Comparison of ENCODE assay signal across 12 cellular contexts in genomic region chr6:44267252-44267651, GRCh38. TPM values are rescaled to one million over a fixed set of nuclear protein-coding genes. Genes with fewer than 3 reads are reported as not detected.
A peak's percentile ranks its signal among the peaks of the same experiment; 100 is the strongest.
DNase-seq lines count a peak whose midpoint lies in the region; ATAC-seq and TF ChIP-seq lines count a peak whose summit lies in the region.
"Had no signal": no experiment of that assay in that cellular context is flagged by ENCODE, and none has a peak within 500 bp of the region (broad histone marks: within the 10 kb centered on the region; RNA-seq: fewer than 3 reads in every experiment).

No MANE protein-coding gene starts in this region.

- H3K36me3 Mint-ChIP-seq in CD14-positive monocyte (peaks cover 12 to 17% of the 10 kb centered on the region in 2 donors), IgD-negative memory B cell (no peaks in the 10 kb centered on the region), chondrocyte (ENCODE audit: low read depth) (no peaks in the 10 kb centered on the region), GM23338 (ENCODE audit: low read depth) (no peaks in the 10 kb centered on the region)
- H3K36me3 Mint-ChIP-seq in naive thymus-derived CD4-positive, alpha-beta T cell = peaks cover 0 to 15% (median 0%) of the 10 kb centered on the region in 5 donors

- H3K27me3 ChIP-seq in naive thymus-derived CD4-positive, alpha-beta T cell (ENCODE audit: control insufficient read depth in 2 of 2, insufficient read depth in 2 of 2, low read length in 2 of 2) = peaks cover 0 to 16% of the 10 kb centered on the region in 2 donors
- H3K27me3 ChIP-seq in GM23338 (ENCODE audit: insufficient read depth) (peaks cover 19% of the 10 kb centered on the region), A673 (replicated peaks; ENCODE audit: insufficient read depth, low read depth, low read length, poor library complexity) (no peaks in the 10 kb centered on the region)

- H3K79me2 ChIP-seq in GM23338 (replicated peaks; ENCODE audit: insufficient read depth) = peaks cover 9% of the 10 kb centered on the region; the same call in 1 of the 2 replicates

- H3K4me3 Mint-ChIP-seq in CD14-positive monocyte (no peak overlapping the region), IgD-negative memory B cell (peak overlapping the region; percentile 3 to 100 (median 76)), chondrocyte (ENCODE audit: unreplicated experiment) (no peak overlapping the region), GM23338 (no peak overlapping the region)
- peak overlapping the region in 1 of 10 donors; percentile 2 for H3K4me3 Mint-ChIP-seq in naive thymus-derived CD4-positive, alpha-beta T cell

- 0 out of 2 replicates have a peak, but pooled peaks cover 19% of the 10 kb centered on the region for H3F3A ChIP-seq in GM23338 (replicated peaks; ENCODE audit: low read depth)

- TF ChIP-seq CTCF in CD14-positive monocyte (IDR thresholded peaks at IDR 0.05) (no peak), chondrocyte (IDR thresholded peaks at IDR 0.05) (no peak), GM23338 (conservative IDR thresholded peaks at IDR 0.05; ENCODE audit: low read depth in 2 of 2) (no peak), A673 (conservative IDR thresholded peaks at IDR 0.05; ENCODE audit: low read depth, low read length) (no peak)

- DNase-seq in CD14-positive monocyte (ENCODE audit: low spot score) = no peak
- DNase-seq in chondrocyte (ENCODE audit: low spot score) = peak; percentile 22
- no peak for DNase-seq in naive thymus-derived CD4-positive, alpha-beta T cell
- DNase-seq in SHP77 treated with DMSO at 0.1 percent for 48 hours (lab: John Stamatoyannopoulos, UW) = no peak
- DNase-seq in GM23338 (ENCODE audit: low spot score) = no peak
- DNase-seq in A673 (ENCODE audit: low spot score) = no peak
- DNase-seq: NCI-H226, NCI-H524 treated with DMSO at 0.1 percent for 48 hours had no signal

- POLR2A ChIA-PET in naive thymus-derived CD4-positive, alpha-beta T cell (lab: Charles Lee) = interaction anchor here (1.2 to 3.7 kb wide), 4 partner anchors 11 to 169 kb away, joined by 3 to 33 read pairs (median 3); partner anchors contain the start of gene HSP90AB1
- POLR2A ChIA-PET in A673 (lab: Charles Lee; ENCODE audit: low non-redundant PET) = interaction anchor here (0.7 kb wide), 1 partner anchor 12 kb away, joined by 8 read pairs; no protein-coding TSS in a partner anchor

- no peak overlapping the region for H3K27ac ChIP-seq in naive thymus-derived CD4-positive, alpha-beta T cell (ENCODE audit: low read depth, low read length)
- H3K27ac ChIP-seq in GM23338 (ENCODE audit: low read depth) = no peak overlapping the region
- H3K27ac ChIP-seq in A673 (ENCODE audit: low read depth, low read length, poor library complexity, severe bottlenecking) = no peak overlapping the region
- H3K27ac ChIP-seq: HL-60 had no signal

- no peak overlapping the region for H3K4me2 ChIP-seq in GM23338

- H3K9me3 Mint-ChIP-seq in CD14-positive monocyte (peaks cover 0 to 16% (median 7%) of the 10 kb centered on the region in 7 donors), IgD-negative memory B cell (no peaks in the 10 kb centered on the region), chondrocyte (ENCODE audit: low read depth) (no peaks in the 10 kb centered on the region), GM23338 (no peaks in the 10 kb centered on the region)
- H3K9me3 Mint-ChIP-seq in naive thymus-derived CD4-positive, alpha-beta T cell = no peaks in the 10 kb centered on the region

- H4K20me1 ChIP-seq in GM23338 (replicated peaks; ENCODE audit: insufficient read depth) = peaks cover 6% of the 10 kb centered on the region; the same call in 1 of the 2 replicates

- H3K27me3 Mint-ChIP-seq in CD14-positive monocyte (ENCODE audit: low read depth in 3 of 3) (peaks cover 33 to 42% (median 40%) of the 10 kb centered on the region in 3 donors), IgD-negative memory B cell (peaks cover 19% of the 10 kb centered on the region), chondrocyte (ENCODE audit: low read depth) (peaks cover 23% of the 10 kb centered on the region), GM23338 (ENCODE audit: insufficient read depth, low read depth, poor library complexity) (peaks cover 44% of the 10 kb centered on the region)
- H3K27me3 Mint-ChIP-seq in naive thymus-derived CD4-positive, alpha-beta T cell = peaks cover 20 to 36% (median 28%) of the 10 kb centered on the region in 5 donors

- no TSS peak for BruUV-seq in A673 (replicated peaks; lab: Mats Ljungman, UMichigan)

- no peak overlapping the region for H3K4me3 ChIP-seq in naive thymus-derived CD4-positive, alpha-beta T cell (ENCODE audit: low read length)
- no peak overlapping the region for H3K4me3 ChIP-seq in GM23338
- H3K4me3 ChIP-seq in A673 (ENCODE audit: low read depth, low read length, poor library complexity, severe bottlenecking) = no peak overlapping the region

- CTCF ChIA-PET in naive thymus-derived CD4-positive, alpha-beta T cell (lab: Charles Lee) = interaction anchor here (0.8 to 5.2 kb wide), 8 partner anchors 11 to 88 kb away, joined by 3 to 50 read pairs (median 4); partner anchors contain the start of gene SLC35B2
- CTCF ChIA-PET in A673 (lab: Charles Lee) = interaction anchor here (0.6 to 0.7 kb wide), 2 partner anchors 20 to 21 kb away, joined by 4 read pairs; partner anchors contain the start of gene HSP90AB1

- peaks cover 0 to 4% (median 0%) of the 10 kb centered on the region in 3 experiments for H3K36me3 ChIP-seq in naive thymus-derived CD4-positive, alpha-beta T cell (ENCODE audit: control insufficient read depth in 2 of 3, insufficient read depth in 3 of 3, low read length in 3 of 3)
- H3K36me3 ChIP-seq in GM23338 (ENCODE audit: insufficient read depth) = no peaks in the 10 kb centered on the region
- no peaks in the 10 kb centered on the region for H3K36me3 ChIP-seq in A673 (ENCODE audit: insufficient read depth, low read length, poor library complexity, severe bottlenecking)

- no peak overlapping the region for H2AFZ ChIP-seq in GM23338

- ATAC-seq in naive thymus-derived CD4-positive, alpha-beta T cell = no peak
- ATAC-seq in GM23338 (no peak), GM21360 (IDR thresholded peaks at IDR 0.05; ENCODE audit: unreplicated experiment) (no peak)

- peaks cover 27 to 29% of the 10 kb centered on the region in 2 donors for H3K4me1 ChIP-seq in naive thymus-derived CD4-positive, alpha-beta T cell (ENCODE audit: control insufficient read depth in 2 of 2, insufficient read depth in 2 of 2, low read length in 2 of 2)
- H3K4me1 ChIP-seq in GM23338 (ENCODE audit: insufficient read depth) (peaks cover 31% of the 10 kb centered on the region), A673 (ENCODE audit: insufficient read depth, low read length, poor library complexity, severe bottlenecking) (peaks cover 25% of the 10 kb centered on the region)

- intact Hi-C loops in CD14-positive monocyte (cut with micrococcal nuclease) = loop anchor here (5.0 to 10.0 kb wide), 3 partner anchors 45 to 472 kb away; partner anchors contain the start of genes AARS2 (in 2 of the 2) and CDC5L (in 1 of the 2)
- intact Hi-C loops in naive thymus-derived CD4-positive, alpha-beta T cell (cut with micrococcal nuclease) = no loop called here
- intact Hi-C loops in A673 (cut with micrococcal nuclease; ENCODE audit: unreplicated experiment) = loop anchor here (5.0 kb wide), 1 partner anchor 190 kb away; no protein-coding TSS in a partner anchor

- no peaks in the 10 kb centered on the region for H3K9me2 ChIP-seq in GM23338 (ENCODE audit: insufficient read depth)

- H3K27ac Mint-ChIP-seq in CD14-positive monocyte (peak overlapping the region in 5 of 7 donors; percentile 34 to 63 (median 42)), IgD-negative memory B cell (peak overlapping the region in 2 of 3 donors; percentile 14 to 99), chondrocyte (ENCODE audit: unreplicated experiment) (no peak overlapping the region), GM23338 (no peak overlapping the region)
- H3K27ac Mint-ChIP-seq in naive thymus-derived CD4-positive, alpha-beta T cell = peak overlapping the region in 5 of 9 donors; percentile 25 to 59 (median 44)

- H3K9me3 ChIP-seq in naive thymus-derived CD4-positive, alpha-beta T cell (ENCODE audit: control insufficient read depth in 2 of 3, low read length in 3 of 3) = no peaks in the 10 kb centered on the region
- no peaks in the 10 kb centered on the region for H3K9me3 ChIP-seq in A673 (ENCODE audit: low read depth, low read length, poor library complexity, severe bottlenecking)

- peaks cover 46% of the 10 kb centered on the region for H3K4me1 Mint-ChIP-seq in CD14-positive monocyte
- H3K4me1 Mint-ChIP-seq in IgD-negative memory B cell = peaks cover 28 to 30% (median 29%) of the 10 kb centered on the region in 3 donors
- H3K4me1 Mint-ChIP-seq in chondrocyte (ENCODE audit: low read depth) = peaks cover 36% of the 10 kb centered on the region
- H3K4me1 Mint-ChIP-seq in naive thymus-derived CD4-positive, alpha-beta T cell = peaks cover 25 to 52% (median 40%) of the 10 kb centered on the region in 7 donors
- H3K4me1 Mint-ChIP-seq in GM23338 = peaks cover 58% of the 10 kb centered on the region

RNA-seq across cellular contexts. Expression of gene NFKBIE, which starts 1.9 kb away (rescaled TPM):
- polyA plus RNA-seq in CD14-positive monocyte (10 to 100 TPM; 19.9 to 23.2 TPM), IgD-negative memory B cell (23.5 TPM), GM23338 (2016; fragmentation: Nextera tagmentation; extraction: Ambion mirVana) (12.8 and 14.6 TPM in 2 replicates)
- total RNA-seq in chondrocyte (3.0 to 7.0 TPM (median 6.2 TPM) in 3 replicates), A673 (2021) (5.2 and 10.5 TPM in 2 replicates)
- total RNA-seq in naive thymus-derived CD4-positive, alpha-beta T cell = 10 to 100 TPM in 4 of 5 experiments, 1 to 10 TPM in 1; 8.3 to 53.4 (median 29.4) TPM
- polyA plus RNA-seq in naive thymus-derived CD4-positive, alpha-beta T cell = 1 to 10 TPM; 2.3 to 4.9 TPM
- 19.8 and 25.9 TPM in 2 replicates for total RNA-seq in GM23338 (2014; rRNA removed; shearing (Covaris generic))

RNA-seq across cellular contexts. Expression of gene TMEM151B, which starts 3.0 kb away (rescaled TPM):
- polyA plus RNA-seq in CD14-positive monocyte (not detected), IgD-negative memory B cell (not detected), GM23338 (2016; fragmentation: Nextera tagmentation; extraction: Ambion mirVana) (0.91 and 1.5 TPM in 2 replicates)
- total RNA-seq in chondrocyte (0.05 TPM in 1 of 3 replicates, not detected in the others), A673 (2021) (8.7 and 9.9 TPM in 2 replicates)
- total RNA-seq in naive thymus-derived CD4-positive, alpha-beta T cell = not detected
- under 1 TPM in 1 of 2 donors, not detected in 1; 0.22 TPM for polyA plus RNA-seq in naive thymus-derived CD4-positive, alpha-beta T cell
- 11.5 and 14.6 TPM in 2 replicates for total RNA-seq in GM23338 (2014; rRNA removed; shearing (Covaris generic))
- total RNA-seq: Calu3 had no signal

RNA-seq across cellular contexts. Expression of gene SLC35B2, which starts 9.9 kb away (rescaled TPM):
- polyA plus RNA-seq in CD14-positive monocyte (10 to 100 TPM; 17.4 to 30.6 TPM), IgD-negative memory B cell (42.6 TPM), GM23338 (2016; fragmentation: Nextera tagmentation; extraction: Ambion mirVana) (14.0 and 14.7 TPM in 2 replicates)
- total RNA-seq in chondrocyte (71.5 to 83.1 TPM (median 75.7 TPM) in 3 replicates), A673 (2021) (45.8 and 52.0 TPM in 2 replicates)
- total RNA-seq in naive thymus-derived CD4-positive, alpha-beta T cell = 10 to 100 TPM in 4 of 5 experiments, 1 to 10 TPM in 1; 10.0 to 32.1 (median 17.6) TPM
- polyA plus RNA-seq in naive thymus-derived CD4-positive, alpha-beta T cell = 10 to 100 TPM; 24.5 to 41.7 TPM
- total RNA-seq in GM23338 (2014; rRNA removed; shearing (Covaris generic)) = 30.5 and 30.9 TPM in 2 replicates

RNA-seq across cellular contexts. Expression of gene HSP90AB1, which starts 20.4 kb away (rescaled TPM):
- 100 to 1,000 TPM; 119 to 145 TPM for polyA plus RNA-seq in CD14-positive monocyte
- polyA plus RNA-seq in IgD-negative memory B cell = 435 TPM
- 508 to 805 TPM (median 512 TPM) in 3 replicates for total RNA-seq in chondrocyte
- total RNA-seq in naive thymus-derived CD4-positive, alpha-beta T cell = 100 to 1,000 TPM; 345 to 750 (median 366) TPM
- 100 to 1,000 TPM; 422 to 558 TPM for polyA plus RNA-seq in naive thymus-derived CD4-positive, alpha-beta T cell
- 2,361 and 2,444 TPM in 2 replicates for total RNA-seq in GM23338 (2014; rRNA removed; shearing (Covaris generic))
- polyA plus RNA-seq in GM23338 (2016; fragmentation: Nextera tagmentation; extraction: Ambion mirVana) = 1,345 and 1,425 TPM in 2 replicates
- total RNA-seq in A673 (2021) = 1,472 and 1,581 TPM in 2 replicates

RNA-seq across cellular contexts. Expression of gene SLC29A1, which starts 43.9 kb away (rescaled TPM):
- polyA plus RNA-seq in CD14-positive monocyte (10 to 100 TPM; 14.3 to 15.0 TPM), IgD-negative memory B cell (5.4 TPM), GM23338 (2016; fragmentation: Nextera tagmentation; extraction: Ambion mirVana) (67.6 and 73.1 TPM in 2 replicates)
- total RNA-seq in chondrocyte (161 to 231 TPM (median 221 TPM) in 3 replicates), A673 (2021) (92.5 and 108 TPM in 2 replicates)
- 10 to 100 TPM in 1 of 5 experiments, 1 to 10 TPM in 2, under 1 TPM in 2; 0.84 to 41.1 (median 1.8) TPM for total RNA-seq in naive thymus-derived CD4-positive, alpha-beta T cell
- 1 to 10 TPM in 1 of 2 donors, under 1 TPM in 1; 0.95 to 2.0 TPM for polyA plus RNA-seq in naive thymus-derived CD4-positive, alpha-beta T cell
- total RNA-seq in GM23338 (2014; rRNA removed; shearing (Covaris generic)) = 149 and 169 TPM in 2 replicates

Comparison
In these comparisons a context has a peak if more than half of its experiments do, and no peak if none do; other contexts are left out.
1. H3K27ac Mint-ChIP-seq: peak in CD14-positive monocyte (5 of 7), IgD-negative memory B cell (2 of 3) and naive thymus-derived CD4-positive, alpha-beta T cell (5 of 9); none in chondrocyte (single experiment) and GM23338 (single experiment).
2. H3K4me3 Mint-ChIP-seq: peak in IgD-negative memory B cell (4 of 4); none in CD14-positive monocyte (0 of 2), chondrocyte (single experiment) and GM23338 (single experiment).
3. intact Hi-C loops: an anchor here in CD14-positive monocyte (5.0 to 10.0 kb wide) and A673 (5.0 kb wide); none called in naive thymus-derived CD4-positive, alpha-beta T cell.